ENCODE assay signal across 27 cellular contexts in the genomic region with DNA sequence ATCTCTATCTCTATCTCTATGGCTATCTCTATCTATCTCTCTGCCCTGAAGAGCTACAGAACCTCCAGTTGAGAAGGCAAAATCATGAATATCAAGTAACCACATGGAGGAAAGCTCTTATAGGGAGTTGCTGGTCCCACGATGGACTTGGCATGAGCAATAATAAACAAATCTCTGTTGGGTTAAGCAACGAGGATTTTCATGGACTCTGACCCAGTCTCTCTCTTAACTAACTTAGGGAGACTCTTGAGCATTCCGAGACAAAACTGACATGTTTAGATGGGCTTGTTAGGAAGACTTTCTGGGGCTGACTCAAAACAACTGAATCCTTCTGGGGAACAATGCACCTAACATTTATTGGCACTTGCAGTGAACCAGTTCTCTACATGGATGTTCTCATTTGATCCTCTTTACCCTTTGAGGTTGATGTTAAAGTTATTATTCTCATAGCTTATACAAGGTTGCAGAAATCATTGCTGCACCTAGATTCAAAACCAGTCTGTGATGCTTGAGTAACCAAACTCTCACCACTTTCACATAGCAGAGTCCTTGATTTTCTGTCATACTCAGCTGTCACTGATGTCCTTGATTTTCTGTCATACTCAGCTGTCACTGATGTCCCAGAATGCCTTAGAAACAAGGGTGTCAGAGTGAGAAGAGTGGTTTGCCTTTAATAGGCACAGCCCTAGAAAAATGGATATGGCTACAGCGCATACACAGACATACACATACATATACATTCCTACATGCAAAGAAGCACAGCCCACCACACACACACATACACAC.
"Had no signal": no experiment of that assay in that cellular context is flagged by ENCODE, and none has a peak within 500 bp of the region (broad histone marks: within the 10 kb centered on the region; RNA-seq: fewer than 3 reads in every experiment).

No MANE protein-coding gene starts in this region.

- H3K4me3 ChIP-seq: neural progenitor cell, ovary, psoas muscle, smooth muscle cell, stomach, thoracic aorta, thyroid gland, tibial nerve, upper lobe of left lung, uterus had no signal

- H3K4me2 ChIP-seq: neural progenitor cell, smooth muscle cell had no signal

- H3K36me3 ChIP-seq: neural progenitor cell, ovary, stomach, thoracic aorta, thyroid gland, tibial nerve, upper lobe of left lung, uterus had no signal

- DNase-seq: naive B cell; naive thymus-derived CD8-positive, alpha-beta T cell; nephron progenitor cell; occipital lobe; ovary; posterior cingulate gyrus; psoas muscle; right cardiac atrium; stimulated activated CD4-positive, alpha-beta T cell treated with anti-CD3 and anti-CD28 coated beads, Interleukin-15, amount 100 ng/mL, for 24 hours; stimulated activated CD4-positive, alpha-beta T cell treated with anti-CD3 and anti-CD28 coated beads, Interleukin-2, amount 100 ng/mL, for 24 hours; stimulated activated CD4-positive, alpha-beta T cell treated with anti-CD3 and anti-CD28 coated beads, Interleukin-2, amount 100 ng/mL, for 48 hours; stimulated activated CD4-positive, alpha-beta T cell treated with anti-CD3 and anti-CD28 coated beads, Interleukin-4, amount 100 ng/mL, for 24 hours; stimulated activated naive B cell treated with anti-CD40 and anti-IgM and Interleukin-4, amounts not matched to agents 10 μg/mL and 1 μg/mL and 100 μg/mL, for 72 hours; stimulated activated naive CD4-positive, alpha-beta T cell treated with Interleukin-2 at 50 U/mL for 16 hours; stomach; thyroid gland; trophoblast cell; upper lobe of left lung; uterus had no signal

- H3K79me2 ChIP-seq: parathyroid adenoma had no signal

- H3K4me1 ChIP-seq: neural progenitor cell, psoas muscle, tibial nerve, upper lobe of left lung, uterus had no signal

- H3K9me3 ChIP-seq: ovary, psoas muscle, stomach, thoracic aorta, thyroid gland, tibial nerve, upper lobe of left lung, uterus had no signal

- H2AFZ ChIP-seq: neural progenitor cell, parathyroid adenoma had no signal

- H3K27me3 ChIP-seq: neural progenitor cell, ovary, stomach, thyroid gland, tibial nerve, upper lobe of left lung, uterus had no signal

- ATAC-seq: naive thymus-derived CD8-positive, alpha-beta T cell; natural killer cell treated with Interleukin-12 subunit alpha and Interleukin-12 subunit beta and Interleukin-15 and Interleukin-18, amount 100 ng/mL, for 72 hours; psoas muscle; right cardiac atrium; sciatic nerve; stimulated activated effector memory CD8-positive, alpha-beta T cell treated with anti-CD3 and anti-CD28 coated beads, Interleukin-12 subunit alpha, Interleukin-12 subunit beta, amount 100 ng/mL, for 72 hours had no signal

- H3K9ac ChIP-seq: neural progenitor cell, parathyroid adenoma had no signal

- H3K27ac ChIP-seq: neural progenitor cell, ovary, parathyroid adenoma, psoas muscle, stomach, thoracic aorta, thyroid gland, tibial nerve, upper lobe of left lung, uterus had no signal
